Comparison of ENCODE assay signal across 27 cellular contexts in genomic region chr9:94839398-94839797, GRCh38.
DNase-seq lines count a peak whose midpoint lies in the region; ATAC-seq and TF ChIP-seq lines count a peak whose summit lies in the region.
"Had no signal": no experiment of that assay in that cellular context is flagged by ENCODE, and none has a peak within 500 bp of the region (broad histone marks: within the 10 kb centered on the region; RNA-seq: fewer than 3 reads in every experiment).

No MANE protein-coding gene starts in this region.

- H3K9ac ChIP-seq in PC-3 (ENCODE audit: low read length) = no peak overlapping the region

- no peak overlapping the region for H3K27ac Mint-ChIP-seq in activated CD8-positive, alpha-beta memory T cell treated with anti-CD3 and anti-CD28 coated beads, Interleukin-2, amount 10 ng/mL, durations not matched to agents 7 days and 5 days
- peak overlapping the region; percentile 23 for H3K27ac Mint-ChIP-seq in activated naive CD8-positive, alpha-beta T cell
- H3K27ac Mint-ChIP-seq in stimulated activated effector memory CD8-positive, alpha-beta T cell treated with anti-CD3 and anti-CD28 coated beads, Interleukin-12 subunit alpha, Interleukin-12 subunit beta, amount 100 ng/mL, for 72 hours = peak overlapping the region; percentile 67
- H3K27ac Mint-ChIP-seq: activated B cell treated with CpG ODN at 0.5 μM for 24 hours, T-cell had no signal

- no peaks in the 10 kb centered on the region for H4K20me1 ChIP-seq in PC-3 (ENCODE audit: low read length)

- no TSS peak for BruUV-seq in PC-3 (replicated peaks; lab: Mats Ljungman, UMichigan)

- POLR2A ChIA-PET in PC-3 (lab: Charles Lee; ENCODE audit: unreplicated experiment) = no interaction called here

- H3K4me3 Mint-ChIP-seq in activated CD8-positive, alpha-beta memory T cell treated with anti-CD3 and anti-CD28 coated beads, Interleukin-2, amount 10 ng/mL, durations not matched to agents 7 days and 5 days = no peak overlapping the region
- no peak overlapping the region for H3K4me3 Mint-ChIP-seq in activated naive CD8-positive, alpha-beta T cell
- no peak overlapping the region for H3K4me3 Mint-ChIP-seq in stimulated activated effector memory CD8-positive, alpha-beta T cell treated with anti-CD3 and anti-CD28 coated beads, Interleukin-12 subunit alpha, Interleukin-12 subunit beta, amount 100 ng/mL, for 72 hours
- H3K4me3 Mint-ChIP-seq: activated B cell treated with CpG ODN at 0.5 μM for 24 hours, T-cell had no signal

- H3K27ac ChIP-seq in PC-3 (ENCODE audit: low read length) = peak overlapping the region; percentile 44
- H3K27ac ChIP-seq in esophagus muscularis mucosa (replicated peaks in 1 of 4) = no peak overlapping the region
- H3K27ac ChIP-seq: HL-60, left lung, right atrium auricular region, tibial artery had no signal

- 93% methylated on average over 1 of the region's 1 CpG for WGBS in esophagus muscularis mucosa

- H3K4me1 ChIP-seq in PC-3 (ENCODE audit: insufficient read depth, low read length) (0 out of 2 replicates have a peak, but pooled peaks cover 7% of the 10 kb centered on the region), esophagus muscularis mucosa (no peaks in the 10 kb centered on the region)
- H3K4me1 ChIP-seq: left lung, right atrium auricular region had no signal

- no peaks in the 10 kb centered on the region for H3K27me3 Mint-ChIP-seq in activated CD8-positive, alpha-beta memory T cell treated with anti-CD3 and anti-CD28 coated beads, Interleukin-2, amount 10 ng/mL, durations not matched to agents 7 days and 5 days
- no peaks in the 10 kb centered on the region for H3K27me3 Mint-ChIP-seq in activated naive CD8-positive, alpha-beta T cell
- H3K27me3 Mint-ChIP-seq: activated B cell treated with CpG ODN at 0.5 μM for 24 hours, T-cell had no signal

- H3K79me2 ChIP-seq in PC-3 (ENCODE audit: low read length) = no peaks in the 10 kb centered on the region

- H3K4me3 ChIP-seq in PC-3 (ENCODE audit: low read length) (no peak overlapping the region), esophagus muscularis mucosa (no peak overlapping the region)
- H3K4me3 ChIP-seq: left lung, right atrium auricular region, tibial artery had no signal

- peak; percentile 90 for ATAC-seq in activated CD8-positive, alpha-beta memory T cell treated with anti-CD3 and anti-CD28 coated beads, Interleukin-2, amount 10 ng/mL, durations not matched to agents 7 days and 5 days
- ATAC-seq in PC-3 = peak; percentile 64
- ATAC-seq in stimulated activated effector memory CD8-positive, alpha-beta T cell treated with anti-CD3 and anti-CD28 coated beads, Interleukin-12 subunit alpha, Interleukin-12 subunit beta, amount 100 ng/mL, for 72 hours = peak; percentile 99
- ATAC-seq: esophagus mucosa, left lung, T-cell had no signal

- peaks cover 26% of the 10 kb centered on the region for H3K36me3 Mint-ChIP-seq in activated CD8-positive, alpha-beta memory T cell treated with anti-CD3 and anti-CD28 coated beads, Interleukin-2, amount 10 ng/mL, durations not matched to agents 7 days and 5 days
- peaks cover 26% of the 10 kb centered on the region for H3K36me3 Mint-ChIP-seq in activated naive CD8-positive, alpha-beta T cell
- H3K36me3 Mint-ChIP-seq in stimulated activated effector memory CD8-positive, alpha-beta T cell treated with anti-CD3 and anti-CD28 coated beads, Interleukin-12 subunit alpha, Interleukin-12 subunit beta, amount 100 ng/mL, for 72 hours = no peaks in the 10 kb centered on the region

- TF ChIP-seq CTCF in PC-3 (conservative IDR thresholded peaks at IDR 0.05; ENCODE audit: low read depth, low read length) (no peak), esophagus muscularis mucosa (IDR thresholded peaks at IDR 0.05) (no peak)

- H2AFZ ChIP-seq in PC-3 (ENCODE audit: low read length) = no peak overlapping the region

- H3K9me3 Mint-ChIP-seq in activated CD8-positive, alpha-beta memory T cell treated with anti-CD3 and anti-CD28 coated beads, Interleukin-2, amount 10 ng/mL, durations not matched to agents 7 days and 5 days (ENCODE audit: low read depth) = peaks cover 9% of the 10 kb centered on the region
- peaks cover 16% of the 10 kb centered on the region for H3K9me3 Mint-ChIP-seq in activated naive CD8-positive, alpha-beta T cell (ENCODE audit: low read depth)
- H3K9me3 Mint-ChIP-seq in stimulated activated effector memory CD8-positive, alpha-beta T cell treated with anti-CD3 and anti-CD28 coated beads, Interleukin-12 subunit alpha, Interleukin-12 subunit beta, amount 100 ng/mL, for 72 hours = peaks cover 6% of the 10 kb centered on the region

- no peak for TF ChIP-seq EP300 in esophagus muscularis mucosa (IDR thresholded peaks at IDR 0.05)

- no peak for DNase-seq in activated CD8-positive, alpha-beta memory T cell treated with anti-CD3 and anti-CD28 coated beads, Interleukin-2, amount 10 ng/mL, durations not matched to agents 7 days and 5 days
- no peak for DNase-seq in activated CD8-positive, alpha-beta memory T cell treated with anti-CD3 and anti-CD28 coated beads, Interleukin-2, amount 50 U/mL, for 4 hours
- DNase-seq in PC-3 (peak; percentile 33), NCI-H1105 treated with DMSO at 0.1 percent for 48 hours (lab: John Stamatoyannopoulos, UW) (no peak), esophagus muscularis mucosa (ENCODE audit: extremely low spot score) (no peak)
- no peak for DNase-seq in stimulated activated effector memory CD8-positive, alpha-beta T cell treated with anti-CD3 and anti-CD28 coated beads, Interleukin-12 subunit alpha, Interleukin-12 subunit beta, amount 100 ng/mL, for 72 hours (ENCODE audit: low spot score in 2 of 2)
- DNase-seq: activated B cell treated with CpG ODN at 0.5 μM for 24 hours; activated effector memory CD4-positive, alpha-beta T cell treated with Interleukin-2 at 50 U/mL for 16 hours; cerebellar nuclear complex; dermis blood vessel endothelial cell; foreskin fibroblast; head of caudate nucleus; islet precursor cell; KBM-7; left lung; mesendoderm; NCI-H1417 treated with DMSO at 0.1 percent for 48 hours; NCI-H2029 treated with DMSO at 0.1 percent for 48 hours; NCI-H524; posterior cingulate gyrus; small intestine; T-cell; tibial artery had no signal

- intact Hi-C loops in PC-3 (cut with micrococcal nuclease) = no loop called here
- intact Hi-C loops in esophagus muscularis mucosa (cut with DNase I) = no loop called here

- H3K36me3 ChIP-seq in PC-3 (ENCODE audit: low read depth, low read length) (no peaks in the 10 kb centered on the region), esophagus muscularis mucosa (no peaks in the 10 kb centered on the region)
- H3K36me3 ChIP-seq: left lung, right atrium auricular region, tibial artery had no signal

- H3K27me3 ChIP-seq in PC-3 (ENCODE audit: low read length) (no peaks in the 10 kb centered on the region), esophagus muscularis mucosa (no peaks in the 10 kb centered on the region)
- H3K27me3 ChIP-seq: left lung, right atrium auricular region, tibial artery had no signal

- CTCF ChIA-PET in activated CD8-positive, alpha-beta memory T cell treated with anti-CD3 and anti-CD28 coated beads, Interleukin-2, amount 10 ng/mL, durations not matched to agents 7 days and 5 days (lab: Charles Lee) = interaction anchor here (0.7 kb wide), 1 partner anchor 18 kb away, joined by 3 read pairs; no protein-coding TSS in a partner anchor
- CTCF ChIA-PET in PC-3 (lab: Charles Lee) = no interaction called here

- H3F3A ChIP-seq in PC-3 (ENCODE audit: low read length, unreplicated experiment) = no peaks in the 10 kb centered on the region

- H3K9me3 ChIP-seq in PC-3 (ENCODE audit: low read length) (no peaks in the 10 kb centered on the region), esophagus muscularis mucosa (peaks cover 0 to 11% (median 4%) of the 10 kb centered on the region in 4 donors)

- TF ChIP-seq POLR2A in esophagus muscularis mucosa (IDR thresholded peaks at IDR 0.05; ENCODE audit: low read depth) = no peak

- H3K4me1 Mint-ChIP-seq in activated CD8-positive, alpha-beta memory T cell treated with anti-CD3 and anti-CD28 coated beads, Interleukin-2, amount 10 ng/mL, durations not matched to agents 7 days and 5 days = peaks cover 29% of the 10 kb centered on the region
- peaks cover 26% of the 10 kb centered on the region for H3K4me1 Mint-ChIP-seq in activated naive CD8-positive, alpha-beta T cell (ENCODE audit: low read depth)
- peaks cover 35% of the 10 kb centered on the region for H3K4me1 Mint-ChIP-seq in stimulated activated effector memory CD8-positive, alpha-beta T cell treated with anti-CD3 and anti-CD28 coated beads, Interleukin-12 subunit alpha, Interleukin-12 subunit beta, amount 100 ng/mL, for 72 hours
- H3K4me1 Mint-ChIP-seq: activated B cell treated with CpG ODN at 0.5 μM for 24 hours had no signal

- peak overlapping the region; percentile 13; the same call in 1 of the 2 replicates for H3K4me2 ChIP-seq in PC-3 (ENCODE audit: low read length)

- no peaks in the 10 kb centered on the region for H3K9me2 ChIP-seq in PC-3 (replicated peaks; ENCODE audit: low read length)
